ENCODE assay signal across 13 cellular contexts in the genomic region with DNA sequence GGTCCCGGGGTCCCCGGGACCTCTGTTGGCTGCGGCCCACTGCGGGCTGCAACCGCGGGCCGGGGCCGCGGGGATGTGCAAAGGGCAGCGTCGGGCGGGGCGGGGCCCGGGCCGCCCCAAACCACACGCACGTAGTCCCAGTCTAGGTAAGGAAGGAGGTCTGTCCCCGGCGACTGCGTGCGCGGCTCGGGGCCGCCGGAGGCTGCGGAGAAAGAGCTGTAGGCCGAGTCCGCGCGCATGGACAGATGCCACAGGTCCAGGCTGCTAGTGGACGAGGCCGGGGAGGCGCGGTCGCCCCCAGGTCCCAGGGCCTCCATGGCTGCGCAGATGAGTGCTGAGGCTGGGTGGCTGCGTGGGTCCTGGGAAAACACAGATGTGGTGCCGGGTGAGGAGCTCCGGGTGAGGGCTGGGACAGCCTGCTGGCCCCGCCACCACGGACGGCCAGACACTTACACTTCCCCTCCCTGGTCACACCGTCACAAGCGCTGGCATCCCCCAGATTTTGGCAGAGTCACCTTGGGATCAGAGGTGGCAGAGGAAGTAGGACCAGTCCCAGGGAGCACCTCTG. TPM values are rescaled to one million over a fixed set of nuclear protein-coding genes. Genes with fewer than 3 reads are reported as not detected.
DNase-seq lines count a peak whose midpoint lies in the region; ATAC-seq and TF ChIP-seq lines count a peak whose summit lies in the region.
"Had no signal": no experiment of that assay in that cellular context is flagged by ENCODE, and none has a peak within 500 bp of the region (broad histone marks: within the 10 kb centered on the region; RNA-seq: fewer than 3 reads in every experiment).

No MANE protein-coding gene starts in this region.

- H3K4me1 Mint-ChIP-seq in activated B cell treated with CpG ODN at 0.5 μM for 24 hours, result peaks cover 9% of the 10 kb centered on the region
- H3K4me1 Mint-ChIP-seq in stimulated activated effector memory CD8-positive, alpha-beta T cell treated with anti-CD3 and anti-CD28 coated beads, Interleukin-12 subunit alpha, Interleukin-12 subunit beta, amount 100 ng/mL, for 72 hours, result peaks cover 11% of the 10 kb centered on the region

- peak overlapping the region; percentile 45 for H3K4me3 ChIP-seq in iPS-11a (ENCODE audit: low read depth, low read length)
- H3K4me3 ChIP-seq: HAP-1 had no signal

- H3K4me3 Mint-ChIP-seq in activated B cell treated with CpG ODN at 0.5 μM for 24 hours, result no peak overlapping the region
- H3K4me3 Mint-ChIP-seq in stimulated activated effector memory CD8-positive, alpha-beta T cell treated with anti-CD3 and anti-CD28 coated beads, Interleukin-12 subunit alpha, Interleukin-12 subunit beta, amount 100 ng/mL, for 72 hours, result peak overlapping the region; percentile 45

- peaks cover 39% of the 10 kb centered on the region for H3K27me3 Mint-ChIP-seq in activated B cell treated with CpG ODN at 0.5 μM for 24 hours

- TF ChIP-seq CTCF in GM13976 (IDR thresholded peaks at IDR 0.05; ENCODE audit: borderline replicate concordance, control extremely low read depth, extremely low read depth, insufficient read depth, missing control alignments) (no peak), activated B cell treated with CpG ODN at 0.5 μM for 24 hours (IDR thresholded peaks at IDR 0.05) (no peak)

- in situ Hi-C loops in GM13976 (cut with MboI; ENCODE audit: low sequenced_read_pairs, unreplicated experiment), result loop anchor here (10.0 kb wide), 1 partner anchor 441 kb away; no protein-coding TSS in a partner anchor

- no peaks in the 10 kb centered on the region for H3K36me3 Mint-ChIP-seq in activated B cell treated with CpG ODN at 0.5 μM for 24 hours (ENCODE audit: low read depth)
- H3K36me3 Mint-ChIP-seq in stimulated activated effector memory CD8-positive, alpha-beta T cell treated with anti-CD3 and anti-CD28 coated beads, Interleukin-12 subunit alpha, Interleukin-12 subunit beta, amount 100 ng/mL, for 72 hours, result no peaks in the 10 kb centered on the region
- H3K36me3 Mint-ChIP-seq: activated naive CD4-positive, alpha-beta T cell treated with anti-CD3 and anti-CD28 coated beads, Interleukin-2, amount 50 U/mL, for 24 hours had no signal

- POLR2A ChIA-PET in activated B cell treated with CpG ODN at 0.5 μM for 24 hours (lab: Charles Lee), result no interaction called here

- DNase-seq in GM13976 (ENCODE audit: low spot score), result peak; percentile 58
- no peak for DNase-seq in activated B cell treated with CpG ODN at 0.5 μM for 24 hours
- no peak for DNase-seq in stimulated activated effector memory CD8-positive, alpha-beta T cell treated with anti-CD3 and anti-CD28 coated beads, Interleukin-12 subunit alpha, Interleukin-12 subunit beta, amount 100 ng/mL, for 72 hours (ENCODE audit: low spot score in 2 of 2)
- no peak for DNase-seq in GM19238 (ENCODE audit: insufficient read length, low spot score)
- DNase-seq: DMS153; NCI-H1048; stimulated activated CD8-positive, alpha-beta memory T cell treated with anti-CD3 and anti-CD28 coated beads, Interleukin-4, amount 100 ng/mL, for 48 hours had no signal

- ATAC-seq in activated B cell treated with CpG ODN at 0.5 μM for 24 hours (ENCODE audit: low read depth) (peak; percentile 33), GM19324 (IDR thresholded peaks at IDR 0.05; ENCODE audit: low FRiP score, unreplicated experiment) (no peak)
- ATAC-seq in stimulated activated effector memory CD8-positive, alpha-beta T cell treated with anti-CD3 and anti-CD28 coated beads, Interleukin-12 subunit alpha, Interleukin-12 subunit beta, amount 100 ng/mL, for 72 hours, result peak; percentile 49
- ATAC-seq in activated CD4-positive, CD25-positive, alpha-beta regulatory T cell treated with anti-CD3 and anti-CD28 coated beads, Interleukin-2, amount 50 U/mL, for 24 hours, result no peak

- CTCF ChIA-PET in activated B cell treated with CpG ODN at 0.5 μM for 24 hours (lab: Charles Lee), result interaction anchor here (1.0 to 1.3 kb wide), 2 partner anchors 9 to 440 kb away, joined by 3 read pairs; no protein-coding TSS in a partner anchor

- intact Hi-C loops in activated B cell treated with CpG ODN at 0.5 μM for 24 hours (cut with micrococcal nuclease), result no loop called here

- H3K9me3 Mint-ChIP-seq in activated B cell treated with CpG ODN at 0.5 μM for 24 hours, result no peaks in the 10 kb centered on the region
- no peaks in the 10 kb centered on the region for H3K9me3 Mint-ChIP-seq in stimulated activated effector memory CD8-positive, alpha-beta T cell treated with anti-CD3 and anti-CD28 coated beads, Interleukin-12 subunit alpha, Interleukin-12 subunit beta, amount 100 ng/mL, for 72 hours
- H3K9me3 Mint-ChIP-seq: activated naive CD4-positive, alpha-beta T cell treated with anti-CD3 and anti-CD28 coated beads, Interleukin-2, amount 50 U/mL, for 24 hours had no signal

- H3K27ac Mint-ChIP-seq in activated B cell treated with CpG ODN at 0.5 μM for 24 hours, result no peak overlapping the region
- H3K27ac Mint-ChIP-seq in stimulated activated effector memory CD8-positive, alpha-beta T cell treated with anti-CD3 and anti-CD28 coated beads, Interleukin-12 subunit alpha, Interleukin-12 subunit beta, amount 100 ng/mL, for 72 hours, result no peak overlapping the region
- H3K27ac Mint-ChIP-seq: activated naive CD4-positive, alpha-beta T cell treated with anti-CD3 and anti-CD28 coated beads, Interleukin-2, amount 50 U/mL, for 24 hours had no signal

RNA-seq across cellular contexts. Expression of a gene that starts 4.5 kb away (rescaled TPM):
- 1.5 and 2.4 TPM in 2 replicates for total RNA-seq in activated B cell treated with CpG ODN at 0.5 μM for 24 hours

RNA-seq across cellular contexts. Expression of a gene that starts 12.8 kb away (rescaled TPM):
- total RNA-seq in activated B cell treated with CpG ODN at 0.5 μM for 24 hours, result not detected in 2 replicates
- total RNA-seq: endothelial cell of umbilical vein had no signal

RNA-seq across cellular contexts. Expression of a gene that starts 40.4 kb away (rescaled TPM):
- total RNA-seq in activated B cell treated with CpG ODN at 0.5 μM for 24 hours, result 0.29 and 0.39 TPM in 2 replicates
- total RNA-seq: endothelial cell of umbilical vein had no signal

RNA-seq across cellular contexts. Expression of a gene that starts 40.5 kb away (rescaled TPM):
- total RNA-seq in activated B cell treated with CpG ODN at 0.5 μM for 24 hours, result 197 and 218 TPM in 2 replicates

RNA-seq across cellular contexts. Expression of a gene that starts 47.6 kb away (rescaled TPM):
- 2.5 and 3.3 TPM in 2 replicates for total RNA-seq in activated B cell treated with CpG ODN at 0.5 μM for 24 hours

Comparison
In these comparisons a context has a peak if more than half of its experiments do, and no peak if none do; other contexts are left out.
1. ATAC-seq: peak in activated B cell treated with CpG ODN at 0.5 μM for 24 hours (single experiment) and stimulated activated effector memory CD8-positive, alpha-beta T cell treated with anti-CD3 and anti-CD28 coated beads, Interleukin-12 subunit alpha, Interleukin-12 subunit beta, amount 100 ng/mL, for 72 hours (single experiment); none in activated CD4-positive, CD25-positive, alpha-beta regulatory T cell treated with anti-CD3 and anti-CD28 coated beads, Interleukin-2, amount 50 U/mL, for 24 hours (0 of 2) and GM19324 (single experiment).